In genomic region chr7:130471974-130472373, GRCh38 we compare ENCODE assay signal across 2 cellular contexts.
TF ChIP-seq lines count a peak whose summit lies in the region.

No MANE protein-coding gene starts in this region.

TF ChIP-seq in HepG2, 621 proteins besides CTCF, POLR2A, EP300 and RAD21:
- TF ChIP-seq HNRNPK (IDR thresholded peaks at IDR 0.05; ENCODE audit: low read depth, low read length, poor library complexity, severe bottlenecking) (peak; percentile 69), ZBTB2 (CRISPR knock-in tag; IDR thresholded peaks at IDR 0.05; ENCODE audit: low read depth) (no peak)

TF ChIP-seq in K562, 482 proteins besides CTCF, POLR2A, EP300 and RAD21:
- TF ChIP-seq ZNF76 (CRISPR knock-in tag; IDR thresholded peaks at IDR 0.05; ENCODE audit: borderline replicate concordance), result no peak
- TF ChIP-seq HNRNPK (IDR thresholded peaks at IDR 0.05; ENCODE audit: low read depth, low read length, poor library complexity, severe bottlenecking), result peak; percentile 43
- peak; percentile 88 for TF ChIP-seq PCBP2 (IDR thresholded peaks at IDR 0.05; ENCODE audit: low read depth, low read length, poor library complexity, severe bottlenecking)
- no peak for TF ChIP-seq HMBOX1 (IDR thresholded peaks at IDR 0.05)
